Comparison of ENCODE assay signal across 16 cellular contexts in the genomic region with DNA sequence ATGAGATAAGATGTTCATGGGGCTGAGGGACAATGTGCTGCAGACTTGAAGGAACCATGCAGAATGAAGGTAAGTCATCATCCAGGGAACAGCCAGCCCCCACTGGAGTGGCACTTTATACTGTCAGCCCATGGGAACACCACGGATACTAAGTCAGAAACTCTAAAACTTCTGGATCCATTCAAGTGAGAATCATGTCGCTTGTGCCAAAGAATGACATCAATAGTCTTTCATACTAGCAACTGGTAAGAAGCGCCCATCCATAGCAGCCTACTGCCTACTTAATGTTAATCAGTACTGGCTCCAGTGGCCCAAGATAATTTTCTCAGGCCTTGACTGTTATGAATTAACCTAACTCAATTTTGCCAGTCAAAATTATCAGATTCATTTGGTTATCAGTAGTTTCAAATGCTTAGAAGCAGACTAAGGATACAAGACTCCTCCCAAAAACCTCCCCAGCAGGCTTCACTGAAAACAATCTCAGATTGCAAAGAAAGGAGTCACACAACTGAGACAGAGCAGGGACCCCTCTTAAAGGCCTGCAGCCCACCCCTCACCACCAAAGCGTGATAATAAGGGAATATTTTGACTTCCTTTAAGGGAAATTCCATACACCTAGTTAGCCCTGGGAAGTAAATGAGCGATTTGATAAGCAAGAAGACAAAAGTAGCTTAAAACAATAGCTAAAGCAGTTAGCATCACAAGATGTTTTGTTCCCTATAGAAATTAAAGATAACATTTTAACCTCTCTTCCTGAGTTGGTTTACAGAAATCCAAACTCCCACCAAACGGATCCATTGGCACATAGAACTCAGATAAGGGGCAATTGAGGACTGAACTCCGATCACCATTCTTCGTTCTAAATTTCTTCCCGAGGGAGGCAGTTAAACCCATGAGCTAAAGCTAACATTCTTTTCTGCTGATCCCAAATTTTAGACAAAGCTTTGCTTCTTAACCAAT.
"Had no signal": no experiment of that assay in that cellular context is flagged by ENCODE, and none has a peak within 500 bp of the region (broad histone marks: within the 10 kb centered on the region; RNA-seq: fewer than 3 reads in every experiment).

No MANE protein-coding gene starts in this region.

- H3K4me1 ChIP-seq: pancreas had no signal

- ATAC-seq: activated CD8-positive, alpha-beta T cell treated with anti-CD3 and anti-CD28 coated beads for 36 hours; activated T-cell treated with anti-CD3 and anti-CD28 coated beads, Interleukin-2, amount 50 U/mL, for 72 hours; left lobe of liver; pancreas had no signal

- H3K4me3 ChIP-seq: coronary artery, pancreas, thoracic aorta had no signal

- H3K27me3 ChIP-seq: pancreas had no signal

- H3K27ac ChIP-seq: coronary artery, epithelial cell of prostate, pancreas, thoracic aorta, VCaP had no signal

- H3K36me3 ChIP-seq: pancreas, thoracic aorta had no signal

- H3K9me3 ChIP-seq: pancreas, thoracic aorta had no signal

- DNase-seq: activated CD8-positive, alpha-beta memory T cell treated with anti-CD3 and anti-CD28 coated beads, Interleukin-2, amount 50 U/mL, for 4 hours; activated CD8-positive, alpha-beta T cell treated with anti-CD3 and anti-CD28 coated beads for 36 hours; activated gamma-delta T cell treated with Interleukin-2 at 50 U/mL for 16 hours; activated T-cell treated with anti-CD3 and anti-CD28 coated beads, Interleukin-2, amount 50 U/mL, for 72 hours; central memory CD4-positive, alpha-beta T cell; effector CD8-positive, alpha-beta T cell; mammary epithelial cell; pancreas; stimulated activated CD4-positive, alpha-beta T cell treated with anti-CD3 and anti-CD28 coated beads, Interleukin-4, amount 100 ng/mL, for 1 hour; stimulated activated CD8-positive, alpha-beta memory T cell treated with anti-CD3 and anti-CD28 coated beads, Interleukin-4, amount 100 ng/mL, for 48 hours; T1000 had no signal
